Comparison of ENCODE assay signal across 1 cellular context in genomic region chr2:120761164-120761861, GRCh38.
TF ChIP-seq lines count a peak whose summit lies in the region.

No MANE protein-coding gene starts in this region.

TF ChIP-seq in IMR-90, 13 proteins besides CTCF, POLR2A, EP300 and RAD21:
- no peak for TF ChIP-seq RFX5 (IDR thresholded peaks at IDR 0.05; ENCODE audit: low read depth, low read length)
- no peak for TF ChIP-seq MAZ (IDR thresholded peaks at IDR 0.05; ENCODE audit: borderline replicate concordance, low read depth, low read length)
- TF ChIP-seq BHLHE40 (IDR thresholded peaks at IDR 0.05; ENCODE audit: low read depth, low read length), result no peak
- no peak for TF ChIP-seq MAFK (IDR thresholded peaks at IDR 0.05; ENCODE audit: low read depth, low read length)
- TF ChIP-seq NFE2L2 (IDR thresholded peaks at IDR 0.05; ENCODE audit: low read depth, low read length), result no peak
- no peak for TF ChIP-seq SMC3 (IDR thresholded peaks at IDR 0.05; ENCODE audit: low read depth, low read length)
- no peak for TF ChIP-seq CEBPB (IDR thresholded peaks at IDR 0.05; ENCODE audit: low read depth, low read length)
- TF ChIP-seq USF2 (IDR thresholded peaks at IDR 0.05; ENCODE audit: low read depth, low read length), result no peak
- TF ChIP-seq RCOR1 (IDR thresholded peaks at IDR 0.05; ENCODE audit: insufficient replicate concordance, low read length), result no peak
- TF ChIP-seq, protein P1, sequence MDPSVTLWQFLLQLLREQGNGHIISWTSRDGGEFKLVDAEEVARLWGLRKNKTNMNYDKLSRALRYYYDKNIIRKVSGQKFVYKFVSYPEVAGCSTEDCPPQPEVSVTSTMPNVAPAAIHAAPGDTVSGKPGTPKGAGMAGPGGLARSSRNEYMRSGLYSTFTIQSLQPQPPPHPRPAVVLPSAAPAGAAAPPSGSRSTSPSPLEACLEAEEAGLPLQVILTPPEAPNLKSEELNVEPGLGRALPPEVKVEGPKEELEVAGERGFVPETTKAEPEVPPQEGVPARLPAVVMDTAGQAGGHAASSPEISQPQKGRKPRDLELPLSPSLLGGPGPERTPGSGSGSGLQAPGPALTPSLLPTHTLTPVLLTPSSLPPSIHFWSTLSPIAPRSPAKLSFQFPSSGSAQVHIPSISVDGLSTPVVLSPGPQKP (IDR thresholded peaks at IDR 0.05; ENCODE audit: borderline replicate concordance, low read depth, low read length), result no peak
